25 cellular contexts compared by ENCODE assay signal in the genomic region with DNA sequence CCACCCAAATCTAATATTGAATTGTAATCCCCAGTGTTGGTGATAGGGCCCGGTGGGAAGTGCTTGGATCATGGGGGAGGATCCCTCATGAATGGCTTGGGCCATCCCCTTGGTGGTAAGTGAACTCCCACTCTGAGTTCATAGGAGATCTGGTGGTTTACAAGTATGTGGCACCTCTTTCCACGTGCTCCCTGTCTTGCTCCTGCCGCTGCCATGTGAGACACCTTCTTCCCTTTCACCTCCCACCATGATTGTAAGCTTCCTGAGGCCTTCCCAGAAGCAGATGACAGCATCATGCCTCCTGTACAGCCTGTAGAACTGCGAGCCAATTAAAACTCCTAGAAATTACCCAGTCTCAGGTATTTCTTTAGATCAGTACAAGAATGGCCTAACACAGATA.
"Had no signal": no experiment of that assay in that cellular context is flagged by ENCODE, and none has a peak within 500 bp of the region (broad histone marks: within the 10 kb centered on the region; RNA-seq: fewer than 3 reads in every experiment).

No MANE protein-coding gene starts in this region.

- H3K9me3 ChIP-seq: stomach, suprapubic skin, testis, thoracic aorta, thyroid gland, tibial artery, tibial nerve, transverse colon, upper lobe of left lung, upper lobe of right lung, uterus, vagina had no signal

- H3K4me1 ChIP-seq: upper lobe of right lung, uterus, vagina had no signal

- H3K27ac ChIP-seq: stomach, suprapubic skin, testis, thoracic aorta, thyroid gland, tibial artery, tibial nerve, transverse colon, upper lobe of left lung, upper lobe of right lung, uterus, vagina had no signal

- H3K27me3 ChIP-seq: stomach, suprapubic skin, testis, thyroid gland, tibial artery, tibial nerve, transverse colon, upper lobe of left lung, upper lobe of right lung, uterus, vagina had no signal

- H3K36me3 ChIP-seq: stomach, suprapubic skin, thoracic aorta, thyroid gland, tibial artery, tibial nerve, transverse colon, upper lobe of left lung, upper lobe of right lung, uterus, vagina had no signal

- FAIRE-seq: urothelium cell line had no signal

- ATAC-seq: stimulated activated memory B cell treated with anti-CD40 and anti-IgM and Interleukin-4, amounts not matched to agents 10 μg/mL and 1 μg/mL and 100 μg/mL, for 72 hours; stimulated activated naive B cell treated with anti-CD40 and anti-IgM and Interleukin-4, amounts not matched to agents 10 μg/mL and 1 μg/mL and 100 μg/mL, for 72 hours; stimulated activated naive CD8-positive, alpha-beta T cell treated with anti-CD3 and anti-CD28 coated beads, Interleukin-15, Interleukin-2, amounts not matched to agents 100 U/mL and 50 U/mL, for 24 hours; upper lobe of right lung had no signal

- DNase-seq: stimulated activated CD4-positive, alpha-beta T cell treated with anti-CD3 and anti-CD28 coated beads, Interleukin-2, amount 100 ng/mL, for 48 hours; stimulated activated CD4-positive, alpha-beta T cell treated with anti-CD3 and anti-CD28 coated beads, Interleukin-4, amount 100 ng/mL, for 1 hour; stimulated activated CD4-positive, alpha-beta T cell treated with anti-CD3 and anti-CD28 coated beads, Interleukin-4, amount 100 ng/mL, for 24 hours; stimulated activated CD4-positive, alpha-beta T cell treated with anti-CD3 and anti-CD28 coated beads, Interleukin-4, amount 100 ng/mL, for 4 hours; stimulated activated CD8-positive, alpha-beta memory T cell treated with anti-CD3 and anti-CD28 coated beads, Interleukin-4, amount 100 ng/mL, for 48 hours; stimulated activated naive B cell treated with anti-CD40 and anti-IgM and Interleukin-4, amounts not matched to agents 10 μg/mL and 1 μg/mL and 100 μg/mL, for 72 hours; stimulated activated naive CD4-positive, alpha-beta T cell; stimulated activated naive CD4-positive, alpha-beta T cell treated with Interleukin-2 at 50 U/mL for 16 hours; stimulated activated naive CD8-positive, alpha-beta T cell treated with anti-CD3 and anti-CD28 coated beads, Interleukin-15, amount 100 ng/mL, for 72 hours; stimulated activated naive CD8-positive, alpha-beta T cell treated with anti-CD3 and anti-CD28 coated beads, Interleukin-15, Interleukin-2, amounts not matched to agents 100 U/mL and 50 U/mL, for 24 hours; stomach; substantia nigra; testis; thyroid gland; tibial artery; transverse colon; upper lobe of left lung; upper lobe of right lung; uterus had no signal

- H3K4me3 ChIP-seq: stomach, suprapubic skin, testis, thoracic aorta, thyroid gland, tibial artery, tibial nerve, transverse colon, upper lobe of left lung, upper lobe of right lung, uterus, vagina had no signal
